8 cellular contexts compared by ENCODE assay signal in genomic region chr3:122415104-122415744, GRCh38. TPM values are rescaled to one million over a fixed set of nuclear protein-coding genes. Genes with fewer than 3 reads are reported as not detected.
DNase-seq lines count a peak whose midpoint lies in the region; ATAC-seq and TF ChIP-seq lines count a peak whose summit lies in the region.

No MANE protein-coding gene starts in this region.

- in situ Hi-C loops in KBM-7 (cut with MboI; ENCODE audit: low pct_unique_long_range_greater_than_20kb, low sequenced_read_pairs) = no loop called here

- H3K27ac ChIP-seq in DND-41 (ENCODE audit: low read length) = peak overlapping the region; percentile 91
- H3K27ac ChIP-seq in heart right ventricle = peak overlapping the region in 9 of 10 donors; percentile 82 to 91 (median 89)

- peaks cover 42% of the 10 kb centered on the region for H3K4me1 ChIP-seq in DND-41 (ENCODE audit: insufficient read depth, low read length)
- H3K4me1 ChIP-seq in heart right ventricle = peaks cover 8 to 48% (median 27%) of the 10 kb centered on the region in 9 donors

- no peaks in the 10 kb centered on the region; the same call in 1 of the 2 replicates for H4K20me1 ChIP-seq in DND-41 (ENCODE audit: insufficient read depth, low read length)

- no peaks in the 10 kb centered on the region for H3K9me3 Mint-ChIP-seq in activated naive CD4-positive, alpha-beta T cell treated with anti-CD3 and anti-CD28 coated beads for 36 hours

- ATAC-seq in DND-41 (ENCODE audit: insufficient read depth, low read depth) (peak; percentile 34; the same call in 2 of the 3 replicates), GM21723 (IDR thresholded peaks at IDR 0.05; ENCODE audit: unreplicated experiment) (peak; percentile 66), heart right ventricle (peak in 5 of 8 donors; percentile 21 to 48 (median 26))

- H3K36me3 ChIP-seq in DND-41 (ENCODE audit: insufficient read depth, low read length) (peaks cover 27% of the 10 kb centered on the region), heart right ventricle (peaks cover 0 to 38% (median 7%) of the 10 kb centered on the region in 9 donors)

- H3K9ac ChIP-seq in DND-41 (ENCODE audit: low read depth, low read length) = peak overlapping the region; percentile 66

- peak overlapping the region; percentile 76 for H2AFZ ChIP-seq in DND-41 (ENCODE audit: low read depth, low read length)

- 23 to 24% methylated on average over 10 of the region's 10 CpGs for WGBS in heart right ventricle, 2 donors

- H3K9me3 ChIP-seq in DND-41 (ENCODE audit: insufficient read depth, low read length, severe bottlenecking) (no peaks in the 10 kb centered on the region), heart right ventricle (no peaks in the 10 kb centered on the region)

- CTCF ChIA-PET in activated naive CD4-positive, alpha-beta T cell treated with anti-CD3 and anti-CD28 coated beads for 36 hours (lab: Charles Lee) = interaction anchor here (0.6 to 1.7 kb wide), 6 partner anchors 9 to 144 kb away, joined by 3 to 10 read pairs (median 4); partner anchors contain the start of gene FAM162A

- H3K27me3 ChIP-seq in DND-41 (ENCODE audit: insufficient read depth, low read length, poor library complexity) (no peaks in the 10 kb centered on the region), heart right ventricle (no peaks in the 10 kb centered on the region)

- peak overlapping the region; percentile 98 for H3K27ac Mint-ChIP-seq in activated naive CD4-positive, alpha-beta T cell treated with anti-CD3 and anti-CD28 coated beads for 36 hours

- TF ChIP-seq CTCF in DND-41 (IDR thresholded peaks at IDR 0.05; ENCODE audit: borderline replicate concordance, extremely low read depth, low read length, poor library complexity, severe bottlenecking) (no peak), heart right ventricle (IDR thresholded peaks at IDR 0.05) (no peak)

- H3K36me3 Mint-ChIP-seq in activated naive CD4-positive, alpha-beta T cell treated with anti-CD3 and anti-CD28 coated beads for 36 hours (ENCODE audit: low read depth) = peaks cover 17% of the 10 kb centered on the region

- H3K79me2 ChIP-seq in DND-41 (ENCODE audit: insufficient read depth, low read length) = peaks cover 58% of the 10 kb centered on the region

- H3K4me3 ChIP-seq in DND-41 (ENCODE audit: low read depth in 1 of 2, low read length in 2 of 2) (peak overlapping the region; percentile 55 to 70; a peak in 3 of 4 replicates), heart right ventricle (peak overlapping the region; percentile 56 to 85 (median 69))

- no peaks in the 10 kb centered on the region for H3K27me3 Mint-ChIP-seq in activated naive CD4-positive, alpha-beta T cell treated with anti-CD3 and anti-CD28 coated beads for 36 hours (ENCODE audit: low read depth)

- DNase-seq in DND-41 = peak; percentile 51
- DNase-seq in KBM-7 = peak; percentile 55
- peak; percentile 62 for DNase-seq in activated naive CD4-positive, alpha-beta T cell treated with anti-CD3 and anti-CD28 coated beads for 36 hours
- peak in 1 of 2 donors; percentile 11 for DNase-seq in heart right ventricle
- peak; percentile 26 for DNase-seq in putamen (ENCODE audit: low spot score)
- no peak for DNase-seq in NCI-H524 treated with DMSO at 0.1 percent for 48 hours (lab: John Stamatoyannopoulos, UW)
- no peak for DNase-seq in cerebellar nuclear complex (lab: John Stamatoyannopoulos, UW)

- intact Hi-C loops in activated naive CD4-positive, alpha-beta T cell treated with anti-CD3 and anti-CD28 coated beads for 36 hours (cut with micrococcal nuclease) = loop anchor here (5.0 kb wide), 2 partner anchors 268 to 787 kb away; partner anchors contain the start of gene SEC22A
- intact Hi-C loops in heart right ventricle (cut with DNase I) = loop anchor here in 2 of 10 donors (5.0 kb wide), 1 partner anchor 97 kb away; the partner anchor contains the start of gene KPNA1 (in 2 of the 2)

- peak overlapping the region; percentile 95 for H3K4me3 Mint-ChIP-seq in activated naive CD4-positive, alpha-beta T cell treated with anti-CD3 and anti-CD28 coated beads for 36 hours

- peak overlapping the region; percentile 89 for H3K4me2 ChIP-seq in DND-41 (ENCODE audit: insufficient read depth, low read length)

- H3K4me1 Mint-ChIP-seq in activated naive CD4-positive, alpha-beta T cell treated with anti-CD3 and anti-CD28 coated beads for 36 hours (ENCODE audit: low read depth) = peaks cover 56% of the 10 kb centered on the region

RNA-seq across cellular contexts. Expression of gene WDR5B, which starts 0.6 kb away (rescaled TPM):
- 1 to 10 TPM; 2.3 to 2.9 TPM for total RNA-seq in activated naive CD4-positive, alpha-beta T cell treated with anti-CD3 and anti-CD28 coated beads for 36 hours
- 1 to 10 TPM; 2.1 to 3.9 (median 2.9) TPM for total RNA-seq in heart right ventricle
- polyA plus RNA-seq in heart right ventricle = 1 to 10 TPM; 1.8 TPM

RNA-seq across cellular contexts. Expression of gene FAM162A, which starts 31.2 kb away (rescaled TPM):
- 100 to 1,000 TPM; 111 to 112 TPM for total RNA-seq in activated naive CD4-positive, alpha-beta T cell treated with anti-CD3 and anti-CD28 coated beads for 36 hours
- total RNA-seq in heart right ventricle = 100 to 1,000 TPM; 111 to 162 (median 131) TPM
- 100 to 1,000 TPM; 176 to 219 TPM for polyA plus RNA-seq in heart right ventricle

RNA-seq across cellular contexts. Expression of gene MIX23, which starts 32.2 kb away (rescaled TPM):
- total RNA-seq in activated naive CD4-positive, alpha-beta T cell treated with anti-CD3 and anti-CD28 coated beads for 36 hours = 10 to 100 TPM; 90.5 to 96.1 TPM
- total RNA-seq in heart right ventricle = 10 to 100 TPM; 23.8 to 42.3 (median 28.5) TPM
- 10 to 100 TPM; 47.7 to 58.4 TPM for polyA plus RNA-seq in heart right ventricle

Comparison
In these comparisons a context has a peak if more than half of its experiments do, and no peak if none do; other contexts are left out.
1. DNase-seq: peak in DND-41 (single experiment), KBM-7 (single experiment), activated naive CD4-positive, alpha-beta T cell treated with anti-CD3 and anti-CD28 coated beads for 36 hours (single experiment) and putamen (single experiment); none in NCI-H524 treated with DMSO at 0.1 percent for 48 hours (single experiment) and cerebellar nuclear complex (0 of 2).
2. Peak in every context shown above with its lines, with median percentiles within 50 percentile points of each other: ATAC-seq.